ENCODE assay signal across 1 cellular context in genomic region chr17:20133552-20133951, GRCh38.
TF ChIP-seq lines count a peak whose summit lies in the region.

No MANE protein-coding gene starts in this region.

TF ChIP-seq in H1, 55 proteins besides CTCF, POLR2A, EP300 and RAD21 (continued from another document):
- no peak for TF ChIP-seq CHD7 (IDR thresholded peaks at IDR 0.05; ENCODE audit: insufficient replicate concordance, low read length)
- TF ChIP-seq CHD1 (IDR thresholded peaks at IDR 0.05; ENCODE audit: low read depth, low read length), result no peak
- TF ChIP-seq RBBP5 (IDR thresholded peaks at IDR 0.05; ENCODE audit: borderline replicate concordance, low read depth, low read length), result no peak
- TF ChIP-seq SAP30 (IDR thresholded peaks at IDR 0.05; ENCODE audit: insufficient read depth, insufficient replicate concordance, low read length), result no peak
- TF ChIP-seq TBP (IDR thresholded peaks at IDR 0.05; ENCODE audit: low read depth, low read length), result no peak
- peak; percentile 83 for TF ChIP-seq POU5F1 (IDR thresholded peaks at IDR 0.05; ENCODE audit: low read depth, low read length)
- TF ChIP-seq JUN (IDR thresholded peaks at IDR 0.05; ENCODE audit: low read depth, low read length), result no peak
- TF ChIP-seq TAF1 (IDR thresholded peaks at IDR 0.05; ENCODE audit: low read depth, low read length), result no peak
- TF ChIP-seq ATF2 (IDR thresholded peaks at IDR 0.05; ENCODE audit: low read length), result no peak
- TF ChIP-seq CEBPB (IDR thresholded peaks at IDR 0.05; ENCODE audit: low read depth, low read length), result no peak; the same call in 1 of the 2 replicates
- no peak for TF ChIP-seq RFX5 (IDR thresholded peaks at IDR 0.05; ENCODE audit: borderline replicate concordance, low read depth, low read length)
- 0 out of 4 replicates have a peak, but pooled peaks of 1 of the 2 experiments have one; percentile 56 for TF ChIP-seq HDAC2 (IDR thresholded peaks at IDR 0.05; ENCODE audit: borderline replicate concordance in 1 of 2, low read depth in 2 of 2, low read length in 2 of 2)
- TF ChIP-seq SIX5 (IDR thresholded peaks at IDR 0.05; ENCODE audit: low read depth, low read length), result no peak
- TF ChIP-seq TEAD4 (IDR thresholded peaks at IDR 0.05; ENCODE audit: low read depth, low read length), result no peak
